In genomic region chr4:173038192-173038896, GRCh38 we compare ENCODE assay signal across 16 cellular contexts.
DNase-seq lines count a peak whose midpoint lies in the region; ATAC-seq, FAIRE-seq and TF ChIP-seq lines count a peak whose summit lies in the region.
"Had no signal": no experiment of that assay in that cellular context is flagged by ENCODE, and none has a peak within 500 bp of the region (broad histone marks: within the 10 kb centered on the region; RNA-seq: fewer than 3 reads in every experiment).

No MANE protein-coding gene starts in this region.

- no peak for TF ChIP-seq RAD21 in A549 (conservative IDR thresholded peaks at IDR 0.05 in 1 of 2, IDR thresholded peaks at IDR 0.05 in 1 of 2)

- H3K9me3 ChIP-seq in A549 (no peaks in the 10 kb centered on the region), HUES48 (ENCODE audit: control insufficient read depth, insufficient read depth, low read length) (no peaks in the 10 kb centered on the region), mucosa of stomach (ENCODE audit: control insufficient read depth, low read length) (no peaks in the 10 kb centered on the region)
- H3K9me3 ChIP-seq: left ventricle myocardium inferior had no signal

- WGBS in A549 (ENCODE audit: missing lambda C conversion rate), result 58% methylated on average over 6 of the region's 6 CpGs

- CTCF ChIA-PET in A549 (lab: Yijun Ruan, JAX), result interaction anchor here (0.9 to 1.5 kb wide), 5 partner anchors 10 to 221 kb away, joined by 3 to 5 read pairs (median 3); no protein-coding TSS in a partner anchor

- no peak for FAIRE-seq in A549 (lab: Jason Lieb, UNC)

- DNase-seq in A549 (ENCODE audit: low read depth in 1 of 2, low spot score in 1 of 2) (no peak), dedifferentiated amniotic fluid mesenchymal stem cell (ENCODE audit: extremely low spot score) (no peak), kidney tubule cell (ENCODE audit: low spot score) (no peak), Kasumi-1 (lab: John Stamatoyannopoulos, UW) (no peak)
- DNase-seq: activated CD4-positive, alpha-beta T cell treated with anti-CD3 and anti-CD28 coated beads, Interleukin-2, amount 10 ng/mL, durations not matched to agents 24 days and 14 days; activated naive CD4-positive, alpha-beta T cell treated with anti-CD3 and anti-CD28 coated beads, Interleukin-2, amount 50 U/mL, for 16 hours; hippocampal formation; IMR-90; left ventricle myocardium inferior; natural killer cell; NCI-H526 treated with DMSO at 0.1 percent for 48 hours; SHP77 had no signal

- H3K27me3 ChIP-seq in HUES48 (ENCODE audit: control insufficient read depth, insufficient read depth, low read length) (no peaks in the 10 kb centered on the region), mucosa of stomach (ENCODE audit: control insufficient read depth, insufficient read depth, low read length) (no peaks in the 10 kb centered on the region)

- TF ChIP-seq EP300 in A549 (IDR thresholded peaks at IDR 0.05), result no peak

- H3K9ac ChIP-seq in HUES48 (ENCODE audit: low read depth, low read length), result peak overlapping the region; percentile 54
- H3K9ac ChIP-seq in mucosa of stomach (ENCODE audit: low read length), result peak overlapping the region; percentile 27

- H3K36me3 ChIP-seq in HUES48 (ENCODE audit: control insufficient read depth, insufficient read depth, low read length) (no peaks in the 10 kb centered on the region), mucosa of stomach (ENCODE audit: control insufficient read depth, insufficient read depth, low read length) (no peaks in the 10 kb centered on the region)
- H3K36me3 ChIP-seq: left ventricle myocardium inferior had no signal

- H3K4me1 ChIP-seq in A549, result peaks cover 20% of the 10 kb centered on the region
- H3K4me1 ChIP-seq in HUES48 (ENCODE audit: control insufficient read depth, insufficient read depth, low read length), result peaks cover 27% of the 10 kb centered on the region
- H3K4me1 ChIP-seq in mucosa of stomach (ENCODE audit: control insufficient read depth, insufficient read depth, low read length), result peaks cover 26% of the 10 kb centered on the region

- H3K4me2 ChIP-seq in A549, result peak overlapping the region; percentile 46

- POLR2A ChIA-PET in A549 (lab: Yijun Ruan, JAX), result no interaction called here

- no peak for TF ChIP-seq POLR2A in A549 (IDR thresholded peaks at IDR 0.05; ENCODE audit: low read length)

- H3K27ac ChIP-seq in A549, result no peak overlapping the region
- peak overlapping the region; percentile 26 for H3K27ac ChIP-seq in HUES48 (ENCODE audit: low read depth, low read length)
- H3K27ac ChIP-seq in VCaP, result peak overlapping the region; percentile 99

- peak in 1 of 2 experiments; percentile 46; a peak in 2 of 6 replicates for ATAC-seq in A549
- ATAC-seq in GM18861 (IDR thresholded peaks at IDR 0.05; ENCODE audit: unreplicated experiment), result no peak
- ATAC-seq: natural killer cell had no signal

- H3K4me3 ChIP-seq in A549 (no peak overlapping the region), HUES48 (ENCODE audit: low read depth, low read length) (peak overlapping the region; percentile 22; the same call in 1 of the 2 replicates), mucosa of stomach (ENCODE audit: low read length) (no peak overlapping the region)
- H3K4me3 ChIP-seq: left ventricle myocardium inferior had no signal

- TF ChIP-seq CTCF in A549 (IDR thresholded peaks at IDR 0.05), result no peak
- no peak for TF ChIP-seq CTCF in VCaP (conservative IDR thresholded peaks at IDR 0.05)

TF ChIP-seq in A549, 52 proteins besides CTCF, POLR2A, EP300 and RAD21:
- TF ChIP-seq TP53 (CRISPR knock-in tag; IDR thresholded peaks at IDR 0.05), result no peak
- no peak for TF ChIP-seq EHF (CRISPR knock-in tag; IDR thresholded peaks at IDR 0.05)
- TF ChIP-seq FOSL2 (IDR thresholded peaks at IDR 0.05), result no peak
- no peak for TF ChIP-seq FOSL2 (CRISPR knock-in tag; IDR thresholded peaks at IDR 0.05)
- no peak for TF ChIP-seq HES2 (IDR thresholded peaks at IDR 0.05)
- TF ChIP-seq ZSCAN20 (CRISPR knock-in tag; IDR thresholded peaks at IDR 0.05), result no peak
- no peak for TF ChIP-seq ZFP36 (IDR thresholded peaks at IDR 0.05; ENCODE audit: borderline replicate concordance, partially characterized antibody)
TF ChIP-seq in A549: peak in this region for 0.

Comparison
In these comparisons a context has a peak if more than half of its experiments do, and no peak if none do; other contexts are left out.
1. H3K27ac ChIP-seq: peak in HUES48 (single experiment) and VCaP (single experiment); none in A549 (0 of 2).